In genomic region chr7:139648941-139649425, GRCh38 we compare ENCODE assay signal across 1 cellular context.
TF ChIP-seq lines count a peak whose summit lies in the region.

No MANE protein-coding gene starts in this region.

TF ChIP-seq in GM23338, 12 proteins besides CTCF, POLR2A, EP300 and RAD21 (continued from another document):
- TF ChIP-seq ZNF462 (CRISPR knock-in tag; IDR thresholded peaks at IDR 0.05) = no peak
TF ChIP-seq in GM23338: peak in this region for 0.
